ENCODE assay signal across 10 cellular contexts in genomic region chr7:137816696-137817320, GRCh38. TPM values are rescaled to one million over a fixed set of nuclear protein-coding genes. Genes with fewer than 3 reads are reported as not detected.
DNase-seq lines count a peak whose midpoint lies in the region; ATAC-seq, FAIRE-seq and TF ChIP-seq lines count a peak whose summit lies in the region.
"Had no signal": no experiment of that assay in that cellular context is flagged by ENCODE, and none has a peak within 500 bp of the region (broad histone marks: within the 10 kb centered on the region; RNA-seq: fewer than 3 reads in every experiment).

No MANE protein-coding gene starts in this region.

- TF ChIP-seq EP300 in HepG2 (IDR thresholded peaks at IDR 0.05; ENCODE audit: low read depth in 2 of 2, low read length in 2 of 2) (no peak), HepG2 (CRISPR knock-in tag; IDR thresholded peaks at IDR 0.05; ENCODE audit: borderline replicate concordance) (no peak)

- no peaks in the 10 kb centered on the region for H3K36me3 Mint-ChIP-seq in activated CD4-positive, alpha-beta memory T cell treated with anti-CD3 and anti-CD28 coated beads for 36 hours

- H3K27me3 Mint-ChIP-seq in activated CD4-positive, alpha-beta memory T cell treated with anti-CD3 and anti-CD28 coated beads for 36 hours = peaks cover 17% of the 10 kb centered on the region

- in situ Hi-C loops in HepG2 (cut with HindIII; ENCODE audit: extremely low pct_ligation_motif_present, low pct_unique_long_range_greater_than_20kb) = no loop called here

- TF ChIP-seq CTCF in HEK293 (tag by site-specific recombination; IDR thresholded peaks at IDR 0.05) (0 out of 2 replicates have a peak, but pooled peaks have one; percentile 27), ascending aorta (IDR thresholded peaks at IDR 0.05) (peak in 2 of 3 experiments; percentile 15 to 37), HepG2 (CRISPR knock-in tag; IDR thresholded peaks at IDR 0.05) (peak; percentile 64)

- H3K4me1 ChIP-seq in HEK293 (ENCODE audit: control insufficient read depth, insufficient read depth, low read length) (no peaks in the 10 kb centered on the region), ascending aorta (peaks cover 0 to 16% of the 10 kb centered on the region in 2 donors), HepG2 (ENCODE audit: insufficient read depth, low read length) (peaks cover 13% of the 10 kb centered on the region)

- H3K9ac ChIP-seq in HepG2 (ENCODE audit: insufficient read depth, low read depth, low read length) = no peak overlapping the region

- no peak for FAIRE-seq in HepG2 (lab: Jason Lieb, UNC)

- TF ChIP-seq POLR2A in HepG2 (IDR thresholded peaks at IDR 0.05; ENCODE audit: insufficient read depth in 1 of 2, low read depth in 2 of 2, low read length in 2 of 2) = no peak

- H3K4me3 ChIP-seq in HEK293 (ENCODE audit: low read depth, low read length) (no peak overlapping the region), ascending aorta (no peak overlapping the region), HepG2 (replicated peaks in 1 of 3; ENCODE audit: insufficient read depth in 1 of 3, low read depth in 2 of 3, low read length in 3 of 3) (no peak overlapping the region)

- no peaks in the 10 kb centered on the region for H3K27me3 ChIP-seq in ascending aorta
- H3K27me3 ChIP-seq in HepG2 (ENCODE audit: control insufficient read depth in 1 of 2, insufficient read depth in 2 of 2, low read length in 2 of 2) = peaks cover 0 to 11% of the 10 kb centered on the region in 2 experiments; a peak in 1 of 5 replicates

- H3K27ac ChIP-seq in HEK293 (ENCODE audit: extremely low read depth, low read depth, low read length) (no peak overlapping the region), ascending aorta (no peak overlapping the region), HepG2 (ENCODE audit: extremely low read length, insufficient read depth, low read length) (no peak overlapping the region)

- no peaks in the 10 kb centered on the region for H3K9me3 ChIP-seq in HEK293 (ENCODE audit: control insufficient read depth, insufficient read depth, low read depth, low read length)
- H3K9me3 ChIP-seq in ascending aorta = no peaks in the 10 kb centered on the region
- H3K9me3 ChIP-seq in HepG2 (ENCODE audit: low read length) = no peaks in the 10 kb centered on the region

- H2AFZ ChIP-seq in HepG2 (ENCODE audit: low read length) = no peak overlapping the region

- no peaks in the 10 kb centered on the region for H3K4me1 Mint-ChIP-seq in activated CD4-positive, alpha-beta memory T cell treated with anti-CD3 and anti-CD28 coated beads for 36 hours (ENCODE audit: low read depth)

- no peak overlapping the region for H3K27ac Mint-ChIP-seq in activated CD4-positive, alpha-beta memory T cell treated with anti-CD3 and anti-CD28 coated beads for 36 hours

- WGBS in HepG2 (ENCODE audit: low lambda C conversion rate) = 3% methylated on average over 5 of the region's 5 CpGs

- no peaks in the 10 kb centered on the region for H4K20me1 ChIP-seq in HepG2 (ENCODE audit: insufficient read depth, low read length)

- TF ChIP-seq RAD21 in HepG2 (CRISPR knock-in tag; IDR thresholded peaks at IDR 0.05) = peak; percentile 15; the same call in 1 of the 2 replicates

- no peaks in the 10 kb centered on the region for H3K9me3 Mint-ChIP-seq in activated CD4-positive, alpha-beta memory T cell treated with anti-CD3 and anti-CD28 coated beads for 36 hours

- H3K4me2 ChIP-seq in HepG2 (ENCODE audit: low read depth, low read length) = no peak overlapping the region

- POLR2A ChIA-PET in HEK293 (lab: Yijun Ruan, JAX) = no interaction called here
- POLR2A ChIA-PET in HepG2 (lab: Yijun Ruan, JAX) = no interaction called here
- POLR2A ChIA-PET in activated CD4-positive, alpha-beta memory T cell treated with anti-CD3 and anti-CD28 coated beads for 36 hours (lab: Charles Lee) = no interaction called here

- intact Hi-C loops in ascending aorta (cut with DNase I) = loop anchor here (1.0 kb wide), 1 partner anchor 82 kb away; no protein-coding TSS in a partner anchor
- intact Hi-C loops in HepG2 (cut with micrococcal nuclease; ENCODE audit: unreplicated experiment) = loop anchor here (1.0 kb wide), 1 partner anchor 82 kb away; no protein-coding TSS in a partner anchor
- intact Hi-C loops in activated CD4-positive, alpha-beta memory T cell treated with anti-CD3 and anti-CD28 coated beads for 36 hours (cut with micrococcal nuclease) = loop anchor here (5.0 kb wide), 1 partner anchor 80 kb away; no protein-coding TSS in a partner anchor

- BruUV-seq in HepG2 (replicated peaks; lab: Mats Ljungman, UMichigan) = no TSS peak

- H3K36me3 ChIP-seq in HEK293 (ENCODE audit: control insufficient read depth in 2 of 2, insufficient read depth in 1 of 2, low read length in 2 of 2) (no peaks in the 10 kb centered on the region), ascending aorta (no peaks in the 10 kb centered on the region), HepG2 (replicated peaks in 1 of 2; ENCODE audit: control insufficient read depth in 1 of 2, insufficient read depth in 2 of 2, low read length in 2 of 2) (no peaks in the 10 kb centered on the region)

- DNase-seq in EH (ENCODE audit: low read depth) (peak; percentile 54), ascending aorta (ENCODE audit: low spot score in 2 of 2) (no peak), HepG2 (ENCODE audit: low spot score) (peak; percentile 5), RPMI8226 (no peak), HT-29 (ENCODE audit: low spot score) (no peak)
- DNase-seq in activated CD4-positive, alpha-beta memory T cell treated with anti-CD3 and anti-CD28 coated beads for 36 hours = no peak
- DNase-seq: NCI-H1417 treated with DMSO at 0.1 percent for 48 hours; stimulated activated CD4-positive, alpha-beta T cell treated with anti-CD3 and anti-CD28 coated beads, Interleukin-15, amount 100 ng/mL, for 24 hours had no signal

- H3K4me3 Mint-ChIP-seq in activated CD4-positive, alpha-beta memory T cell treated with anti-CD3 and anti-CD28 coated beads for 36 hours = no peak overlapping the region

- CTCF ChIA-PET in HEK293 (lab: Yijun Ruan, JAX) (interaction anchor here (0.6 to 0.8 kb wide), 2 partner anchors 161 to 1165 kb away, joined by 3 read pairs; no protein-coding TSS in a partner anchor), HepG2 (lab: Yijun Ruan, JAX; ENCODE audit: low intra/inter-chr PET ratio, low total read pairs) (no interaction called here)
- CTCF ChIA-PET in activated CD4-positive, alpha-beta memory T cell treated with anti-CD3 and anti-CD28 coated beads for 36 hours (lab: Charles Lee) = no interaction called here

- H3K79me2 ChIP-seq in HepG2 (ENCODE audit: insufficient read depth, low read length) = no peaks in the 10 kb centered on the region

- ATAC-seq in HepG2 (peak; percentile 74), HG03432 (IDR thresholded peaks at IDR 0.05; ENCODE audit: unreplicated experiment) (no peak)

TF ChIP-seq in HEK293, 187 proteins besides CTCF, POLR2A, EP300 and RAD21:
- TF ChIP-seq ZNF426 (tag by site-specific recombination; IDR thresholded peaks at IDR 0.05) (no peak), ZNF24 (tag by site-specific recombination; IDR thresholded peaks at IDR 0.05) (no peak)

TF ChIP-seq in HepG2, 621 proteins besides CTCF, POLR2A, EP300 and RAD21 (continues in another document):
- TF ChIP-seq DMTF1 (CRISPR knock-in tag; IDR thresholded peaks at IDR 0.05) = no peak
- TF ChIP-seq SNAPC5 (CRISPR knock-in tag; IDR thresholded peaks at IDR 0.05; ENCODE audit: borderline replicate concordance) = no peak

RNA-seq across cellular contexts. Expression of gene DGKI, which starts 30.0 kb away (rescaled TPM):
- 13.4 TPM for total RNA-seq in ascending aorta
- total RNA-seq in HepG2 (2016; rRNA removed; fragmentation: Illumina TruSeq; extraction: Trizol) = 0.09 TPM in 1 of 2 replicates, not detected in the other
- total RNA-seq in HepG2 (2016; cell fraction: cytosol; rRNA removed; fragmentation: Illumina TruSeq; extraction: Trizol; ENCODE audit: low read depth) = not detected in 2 replicates
- 0.24 TPM in 1 of 2 replicates, not detected in the other for total RNA-seq in HepG2 (2016; cell fraction: insoluble cytoplasmic fraction; rRNA removed; fragmentation: Illumina TruSeq; extraction: Trizol)
- 0.03 TPM in 1 of 2 replicates, not detected in the other for total RNA-seq in HepG2 (2016; cell fraction: membrane; rRNA removed; fragmentation: Illumina TruSeq; extraction: Trizol)
- 0.06 and 0.25 TPM in 2 replicates for total RNA-seq in HepG2 (2016; cell fraction: nucleus; rRNA removed; fragmentation: Illumina TruSeq; extraction: Trizol)
- 0.17 TPM in 1 of 2 replicates, not detected in the other for polyA plus RNA-seq in HepG2 (2011; rRNA removed)
- polyA plus RNA-seq in HepG2 (2011; cell fraction: cytosol; rRNA removed) = not detected in 2 replicates
- polyA plus RNA-seq in HepG2 (2011; cell fraction: nucleus; rRNA removed) = 0.19 and 0.29 TPM in 2 replicates
- polyA plus RNA-seq in HepG2 (2012) = 0.11 TPM in 1 of 2 replicates, not detected in the other
- not detected in 2 replicates for polyA plus RNA-seq in HepG2 (2016; cell fraction: cytosol; fragmentation: Illumina TruSeq; extraction: Trizol; ENCODE audit: low read depth)
- polyA plus RNA-seq in HepG2 (2016; cell fraction: insoluble cytoplasmic fraction; fragmentation: Illumina TruSeq; extraction: Trizol; ENCODE audit: low read depth) = not detected in 2 replicates
- not detected in 2 replicates for polyA plus RNA-seq in HepG2 (2016; cell fraction: membrane; fragmentation: Illumina TruSeq; extraction: Trizol; ENCODE audit: low read depth)
- polyA plus RNA-seq in HepG2 (2016; cell fraction: nucleus; fragmentation: Illumina TruSeq; extraction: Trizol; ENCODE audit: insufficient read depth, low read depth) = not detected in 2 replicates
- not detected in 2 replicates for polyA minus RNA-seq in HepG2 (2011; rRNA and poly(A)+ RNA removed; ENCODE audit: low replicate concordance)
- polyA minus RNA-seq in HepG2 (2011; cell fraction: cytosol; rRNA and poly(A)+ RNA removed) = not detected in 2 replicates
- polyA minus RNA-seq in HepG2 (2011; cell fraction: nucleus; rRNA and poly(A)+ RNA removed) = 1.4 and 1.7 TPM in 2 replicates
- 1 to 10 TPM; 5.4 to 7.0 TPM for total RNA-seq in activated CD4-positive, alpha-beta memory T cell treated with anti-CD3 and anti-CD28 coated beads for 36 hours
- not detected in 2 replicates for total RNA-seq in HT-29 (2014; rRNA removed; shearing (Covaris generic))

Comparison
In these comparisons a context has a peak if more than half of its experiments do, and no peak if none do; other contexts are left out.
1. DNase-seq: peak in EH (single experiment) and HepG2 (single experiment); none in ascending aorta (0 of 2), activated CD4-positive, alpha-beta memory T cell treated with anti-CD3 and anti-CD28 coated beads for 36 hours (single experiment), RPMI8226 (single experiment) and HT-29 (single experiment).
2. Peak in every context shown above with its lines, with median percentiles within 50 percentile points of each other: CTCF ChIP-seq.